10 cellular contexts compared by ENCODE assay signal in genomic region chr2:54092940-54093339, GRCh38. TPM values are rescaled to one million over a fixed set of nuclear protein-coding genes. Genes with fewer than 3 reads are reported as not detected.
DNase-seq lines count a peak whose midpoint lies in the region; ATAC-seq and TF ChIP-seq lines count a peak whose summit lies in the region.
"Had no signal": no experiment of that assay in that cellular context is flagged by ENCODE, and none has a peak within 500 bp of the region (broad histone marks: within the 10 kb centered on the region; RNA-seq: fewer than 3 reads in every experiment).

No MANE protein-coding gene starts in this region.

- H4K20me1 ChIP-seq in neural progenitor cell (ENCODE audit: low read depth), result no peaks in the 10 kb centered on the region

- no peak overlapping the region for H3K27ac ChIP-seq in HEK293 (ENCODE audit: extremely low read depth, low read depth, low read length)
- H3K27ac ChIP-seq in KOPT-K1 (ENCODE audit: low read depth, low read length, poor library complexity, severe bottlenecking), result peak overlapping the region; percentile 51
- H3K27ac ChIP-seq in neural progenitor cell, result no peak overlapping the region
- H3K27ac ChIP-seq: SK-N-MC had no signal

- CTCF ChIA-PET in activated CD8-positive, alpha-beta T cell treated with anti-CD3 and anti-CD28 coated beads, Interleukin-2, amount 10 ng/mL, durations not matched to agents 7 days and 5 days (lab: Charles Lee), result interaction anchor here (1.3 kb wide), 1 partner anchor 10 kb away, joined by 4 read pairs; no protein-coding TSS in a partner anchor
- CTCF ChIA-PET in activated CD8-positive, alpha-beta T cell treated with anti-CD3 and anti-CD28 coated beads for 36 hours (lab: Charles Lee), result interaction anchor here (1.2 kb wide), 3 partner anchors 9 to 612 kb away, joined by 3 to 5 read pairs (median 3); no protein-coding TSS in a partner anchor
- CTCF ChIA-PET in HEK293 (lab: Yijun Ruan, JAX), result interaction anchor here (1.4 kb wide), 1 partner anchor 14 kb away, joined by 4 read pairs; no protein-coding TSS in a partner anchor

- peak overlapping the region; percentile 17 for H3K27ac Mint-ChIP-seq in activated CD8-positive, alpha-beta T cell treated with anti-CD3 and anti-CD28 coated beads, Interleukin-2, amount 10 ng/mL, durations not matched to agents 7 days and 5 days
- no peak overlapping the region for H3K27ac Mint-ChIP-seq in activated CD8-positive, alpha-beta T cell treated with anti-CD3 and anti-CD28 coated beads for 36 hours
- H3K27ac Mint-ChIP-seq in neural progenitor cell, result no peak overlapping the region
- H3K27ac Mint-ChIP-seq: activated naive CD4-positive, alpha-beta T cell treated with anti-CD3 and anti-CD28 coated beads, Interleukin-2, amount 50 U/mL, for 72 hours had no signal

- no peak overlapping the region for H3K4me3 ChIP-seq in HEK293 (ENCODE audit: low read depth, low read length)
- no peak overlapping the region for H3K4me3 ChIP-seq in neural progenitor cell
- H3K4me3 ChIP-seq: SK-N-MC had no signal

- H3K4me1 ChIP-seq in HEK293 (ENCODE audit: control insufficient read depth, insufficient read depth, low read length) (no peaks in the 10 kb centered on the region), neural progenitor cell (peaks cover 16% of the 10 kb centered on the region)

- intact Hi-C loops in activated CD8-positive, alpha-beta T cell treated with anti-CD3 and anti-CD28 coated beads for 36 hours (cut with micrococcal nuclease), result no loop called here

- H3K36me3 ChIP-seq in HEK293 (ENCODE audit: control insufficient read depth in 2 of 2, insufficient read depth in 1 of 2, low read length in 2 of 2) (no peaks in the 10 kb centered on the region), KOPT-K1 (ENCODE audit: insufficient read depth, low read length) (no peaks in the 10 kb centered on the region), neural progenitor cell (no peaks in the 10 kb centered on the region)

- no peak overlapping the region for H3K9ac ChIP-seq in neural progenitor cell

- POLR2A ChIA-PET in activated CD8-positive, alpha-beta T cell treated with anti-CD3 and anti-CD28 coated beads, Interleukin-2, amount 10 ng/mL, durations not matched to agents 7 days and 5 days (lab: Charles Lee), result interaction anchor here (0.5 kb wide), 1 partner anchor 12 kb away, joined by 3 read pairs; no protein-coding TSS in a partner anchor
- POLR2A ChIA-PET in activated CD8-positive, alpha-beta T cell treated with anti-CD3 and anti-CD28 coated beads for 36 hours (lab: Charles Lee), result no interaction called here
- POLR2A ChIA-PET in HEK293 (lab: Yijun Ruan, JAX), result no interaction called here

- H3K4me2 ChIP-seq in neural progenitor cell, result peak overlapping the region; percentile 41

- H3K27me3 Mint-ChIP-seq in activated CD8-positive, alpha-beta T cell treated with anti-CD3 and anti-CD28 coated beads, Interleukin-2, amount 10 ng/mL, durations not matched to agents 7 days and 5 days (ENCODE audit: low read depth), result no peaks in the 10 kb centered on the region
- H3K27me3 Mint-ChIP-seq in activated CD8-positive, alpha-beta T cell treated with anti-CD3 and anti-CD28 coated beads for 36 hours, result no peaks in the 10 kb centered on the region
- no peaks in the 10 kb centered on the region for H3K27me3 Mint-ChIP-seq in neural progenitor cell (ENCODE audit: insufficient read depth, low read depth)

- H2AFZ ChIP-seq in neural progenitor cell (replicated peaks), result no peak overlapping the region

- no peaks in the 10 kb centered on the region for H3K27me3 ChIP-seq in neural progenitor cell

- no peaks in the 10 kb centered on the region for H3K9me3 Mint-ChIP-seq in activated CD8-positive, alpha-beta T cell treated with anti-CD3 and anti-CD28 coated beads, Interleukin-2, amount 10 ng/mL, durations not matched to agents 7 days and 5 days (ENCODE audit: insufficient read depth)
- H3K9me3 Mint-ChIP-seq in activated CD8-positive, alpha-beta T cell treated with anti-CD3 and anti-CD28 coated beads for 36 hours, result no peaks in the 10 kb centered on the region
- peaks cover 16% of the 10 kb centered on the region for H3K9me3 Mint-ChIP-seq in neural progenitor cell

- DNase-seq in activated CD8-positive, alpha-beta T cell treated with anti-CD3 and anti-CD28 coated beads, Interleukin-2, amount 10 ng/mL, durations not matched to agents 7 days and 5 days, result no peak
- DNase-seq in activated CD8-positive, alpha-beta T cell treated with anti-CD3 and anti-CD28 coated beads for 36 hours, result no peak
- DNase-seq in neural progenitor cell (ENCODE audit: low spot score) (peak; percentile 38), NCI-H1694 (lab: John Stamatoyannopoulos, UW) (no peak)
- no peak for DNase-seq in activated CD8-positive, alpha-beta memory T cell treated with anti-CD3 and anti-CD28 coated beads, Interleukin-2, amount 50 U/mL, for 48 hours

- peaks cover 7% of the 10 kb centered on the region for H3K4me1 Mint-ChIP-seq in activated CD8-positive, alpha-beta T cell treated with anti-CD3 and anti-CD28 coated beads, Interleukin-2, amount 10 ng/mL, durations not matched to agents 7 days and 5 days (ENCODE audit: low read depth)
- peaks cover 7% of the 10 kb centered on the region for H3K4me1 Mint-ChIP-seq in activated CD8-positive, alpha-beta T cell treated with anti-CD3 and anti-CD28 coated beads for 36 hours (ENCODE audit: low read depth)
- H3K4me1 Mint-ChIP-seq in neural progenitor cell, result peaks cover 21% of the 10 kb centered on the region

- peaks cover 5% of the 10 kb centered on the region for H3F3A ChIP-seq in neural progenitor cell (ENCODE audit: low read depth)

- no peaks in the 10 kb centered on the region for H3K79me2 ChIP-seq in neural progenitor cell (ENCODE audit: low read depth)

- H3K9me3 ChIP-seq in HEK293 (ENCODE audit: control insufficient read depth, insufficient read depth, low read depth, low read length) (no peaks in the 10 kb centered on the region), KOPT-K1 (ENCODE audit: insufficient read depth, low read length, poor library complexity, severe bottlenecking) (no peaks in the 10 kb centered on the region), neural progenitor cell (ENCODE audit: low read depth) (no peaks in the 10 kb centered on the region)

- TF ChIP-seq CTCF in activated CD8-positive, alpha-beta T cell treated with anti-CD3 and anti-CD28 coated beads for 36 hours (IDR thresholded peaks at IDR 0.05), result no peak
- no peak for TF ChIP-seq CTCF in HEK293 (tag by site-specific recombination; IDR thresholded peaks at IDR 0.05)
- no peak for TF ChIP-seq CTCF in neural progenitor cell (IDR thresholded peaks at IDR 0.05)

- H3K36me3 Mint-ChIP-seq in activated CD8-positive, alpha-beta T cell treated with anti-CD3 and anti-CD28 coated beads, Interleukin-2, amount 10 ng/mL, durations not matched to agents 7 days and 5 days (ENCODE audit: low read depth), result no peaks in the 10 kb centered on the region
- peaks cover 1% of the 10 kb centered on the region for H3K36me3 Mint-ChIP-seq in activated CD8-positive, alpha-beta T cell treated with anti-CD3 and anti-CD28 coated beads for 36 hours (ENCODE audit: low read depth)
- H3K36me3 Mint-ChIP-seq in neural progenitor cell, result no peaks in the 10 kb centered on the region

- H3K4me3 Mint-ChIP-seq in activated CD8-positive, alpha-beta T cell treated with anti-CD3 and anti-CD28 coated beads, Interleukin-2, amount 10 ng/mL, durations not matched to agents 7 days and 5 days, result no peak overlapping the region
- no peak overlapping the region for H3K4me3 Mint-ChIP-seq in activated CD8-positive, alpha-beta T cell treated with anti-CD3 and anti-CD28 coated beads for 36 hours
- no peak overlapping the region for H3K4me3 Mint-ChIP-seq in neural progenitor cell

- peak; percentile 33 for ATAC-seq in activated CD8-positive, alpha-beta T cell treated with anti-CD3 and anti-CD28 coated beads, Interleukin-2, amount 10 ng/mL, durations not matched to agents 7 days and 5 days
- no peak for ATAC-seq in activated CD8-positive, alpha-beta T cell treated with anti-CD3 and anti-CD28 coated beads for 36 hours
- no peak for ATAC-seq in HG02571 (IDR thresholded peaks at IDR 0.05; ENCODE audit: unreplicated experiment)

TF ChIP-seq in HEK293, 187 proteins besides CTCF, POLR2A, EP300 and RAD21:
- TF ChIP-seq ZNF157 (tag by site-specific recombination; IDR thresholded peaks at IDR 0.05) (no peak), ZNF677 (tag by site-specific recombination; IDR thresholded peaks at IDR 0.05) (no peak), ZIC2 (tag by site-specific recombination; IDR thresholded peaks at IDR 0.05) (peak; percentile 47; the same call in 1 of the 2 replicates)
TF ChIP-seq in HEK293: peak in this region for 1.

RNA-seq across cellular contexts. Expression of gene ACYP2, which starts 22.5 kb away (rescaled TPM):
- 1 to 10 TPM; 9.0 to 9.6 TPM for total RNA-seq in activated CD8-positive, alpha-beta T cell treated with anti-CD3 and anti-CD28 coated beads, Interleukin-2, amount 10 ng/mL, durations not matched to agents 7 days and 5 days
- total RNA-seq in activated CD8-positive, alpha-beta T cell treated with anti-CD3 and anti-CD28 coated beads for 36 hours, result 1 to 10 TPM; 5.8 to 6.0 TPM
- 9.7 and 10.4 TPM in 2 replicates for total RNA-seq in neural progenitor cell (ENCODE audit: low replicate concordance)
